Comparison of ENCODE assay signal across 19 cellular contexts in genomic region chr14:84144166-84144565, GRCh38.
DNase-seq lines count a peak whose midpoint lies in the region; ATAC-seq, FAIRE-seq and TF ChIP-seq lines count a peak whose summit lies in the region.
"Had no signal": no experiment of that assay in that cellular context is flagged by ENCODE, and none has a peak within 500 bp of the region (broad histone marks: within the 10 kb centered on the region; RNA-seq: fewer than 3 reads in every experiment).

No MANE protein-coding gene starts in this region.

- no peaks in the 10 kb centered on the region for H3K36me3 Mint-ChIP-seq in astrocyte (ENCODE audit: low read depth, unreplicated experiment)
- H3K36me3 Mint-ChIP-seq in GM23338 (ENCODE audit: low read depth), result no peaks in the 10 kb centered on the region

- H2AFZ ChIP-seq in astrocyte (ENCODE audit: low read depth, low read length), result no peak overlapping the region
- H2AFZ ChIP-seq in GM23338, result no peak overlapping the region

- H3K9me3 Mint-ChIP-seq in astrocyte (ENCODE audit: unreplicated experiment), result no peaks in the 10 kb centered on the region
- peaks cover 2% of the 10 kb centered on the region; the same call in 2 of the 3 replicates for H3K9me3 Mint-ChIP-seq in GM23338

- no peaks in the 10 kb centered on the region for H3K27me3 ChIP-seq in astrocyte (ENCODE audit: insufficient read depth, low read length)
- H3K27me3 ChIP-seq in GM23338 (ENCODE audit: insufficient read depth), result no peaks in the 10 kb centered on the region

- TF ChIP-seq CTCF in astrocyte (IDR thresholded peaks at IDR 0.05; ENCODE audit: insufficient read depth, low read depth, low read length) (no peak), fibroblast of pulmonary artery (IDR thresholded peaks at IDR 0.05; ENCODE audit: low read length, missing control alignments) (no peak), GM23338 (conservative IDR thresholded peaks at IDR 0.05; ENCODE audit: low read depth in 2 of 2) (no peak)

- H4K20me1 ChIP-seq in astrocyte (ENCODE audit: insufficient read depth, low read length) (no peaks in the 10 kb centered on the region), GM23338 (replicated peaks; ENCODE audit: insufficient read depth) (no peaks in the 10 kb centered on the region)

- H3K27ac ChIP-seq in astrocyte (ENCODE audit: low read depth, low read length) (no peak overlapping the region), GM23338 (ENCODE audit: low read depth) (no peak overlapping the region)
- H3K27ac ChIP-seq: A549, RWPE1 had no signal

- H3K9me2 ChIP-seq in GM23338 (ENCODE audit: insufficient read depth), result peaks cover 7% of the 10 kb centered on the region; the same call in 1 of the 2 replicates

- H3K4me3 ChIP-seq in astrocyte (ENCODE audit: insufficient read depth, low read depth, low read length) (no peak overlapping the region), fibroblast of pulmonary artery (replicated peaks; ENCODE audit: low read depth, low read length) (no peak overlapping the region), GM23338 (no peak overlapping the region)
- H3K4me3 ChIP-seq: A549 had no signal

- H3K4me3 Mint-ChIP-seq in astrocyte (ENCODE audit: unreplicated experiment) (no peak overlapping the region), GM23338 (no peak overlapping the region)

- ATAC-seq in HG03565 (IDR thresholded peaks at IDR 0.05; ENCODE audit: unreplicated experiment) (no peak), HG03457 (IDR thresholded peaks at IDR 0.05; ENCODE audit: unreplicated experiment) (no peak), GM23338 (no peak)
- ATAC-seq: A549 had no signal

- no peak overlapping the region for H3K4me2 ChIP-seq in astrocyte (ENCODE audit: low read length)
- H3K4me2 ChIP-seq in GM23338, result no peak overlapping the region
- H3K4me2 ChIP-seq: A549 had no signal

- H3K79me2 ChIP-seq in astrocyte (ENCODE audit: insufficient read depth, low read length), result no peaks in the 10 kb centered on the region
- no peaks in the 10 kb centered on the region for H3K79me2 ChIP-seq in GM23338 (replicated peaks; ENCODE audit: insufficient read depth)

- H3K4me1 Mint-ChIP-seq in astrocyte (ENCODE audit: low read depth, unreplicated experiment), result peaks cover 18% of the 10 kb centered on the region
- H3K4me1 Mint-ChIP-seq in GM23338, result no peaks in the 10 kb centered on the region

- H3K27ac Mint-ChIP-seq in astrocyte (ENCODE audit: unreplicated experiment), result peak overlapping the region; percentile 62
- no peak overlapping the region for H3K27ac Mint-ChIP-seq in GM23338

- DNase-seq in EL (peak; percentile 33), astrocyte (ENCODE audit: low read depth) (no peak), fibroblast of pulmonary artery (ENCODE audit: low read depth) (peak; percentile 32), pulmonary artery endothelial cell (ENCODE audit: low read depth, low spot score) (peak; percentile 17), kidney tubule cell (ENCODE audit: low spot score) (no peak), GM23338 (ENCODE audit: low spot score) (no peak)
- DNase-seq: AML-193, KG1, NCI-H1092, NCI-H1694, NCI-H2107, NCI-H345 had no signal

- no peaks in the 10 kb centered on the region for H3K36me3 ChIP-seq in astrocyte (ENCODE audit: insufficient read depth, low read length)
- H3K36me3 ChIP-seq in GM23338 (ENCODE audit: insufficient read depth), result no peaks in the 10 kb centered on the region

- H3K4me1 ChIP-seq in astrocyte (ENCODE audit: insufficient read depth, low read length) (no peaks in the 10 kb centered on the region), GM23338 (ENCODE audit: insufficient read depth) (no peaks in the 10 kb centered on the region)
- H3K4me1 ChIP-seq: A549 had no signal

- H3K27me3 Mint-ChIP-seq in astrocyte (ENCODE audit: low read depth, unreplicated experiment) (no peaks in the 10 kb centered on the region), GM23338 (ENCODE audit: insufficient read depth, low read depth, poor library complexity) (no peaks in the 10 kb centered on the region)

- H3K9ac ChIP-seq in astrocyte (ENCODE audit: low read length), result no peak overlapping the region

- H3K9me3 ChIP-seq in astrocyte (ENCODE audit: insufficient read depth, low read depth, low read length), result no peaks in the 10 kb centered on the region
- H3K9me3 ChIP-seq: A549 had no signal

- H3F3A ChIP-seq in GM23338 (replicated peaks; ENCODE audit: low read depth), result no peaks in the 10 kb centered on the region

- FAIRE-seq in astrocyte (lab: Jason Lieb, UNC), result no peak
- FAIRE-seq: A549, G401.6, GM12891, GM19239 had no signal

TF ChIP-seq in GM23338, 12 proteins besides CTCF, POLR2A, EP300 and RAD21:
- no peak for TF ChIP-seq ZNF331 (CRISPR knock-in tag; IDR thresholded peaks at IDR 0.05; ENCODE audit: low read depth)

Comparison
In these comparisons a context has a peak if more than half of its experiments do, and no peak if none do; other contexts are left out.
1. DNase-seq: peak in EL (single experiment), fibroblast of pulmonary artery (single experiment) and pulmonary artery endothelial cell (single experiment); none in astrocyte (single experiment), kidney tubule cell (single experiment) and GM23338 (single experiment).